17 cellular contexts compared by ENCODE assay signal in the genomic region with DNA sequence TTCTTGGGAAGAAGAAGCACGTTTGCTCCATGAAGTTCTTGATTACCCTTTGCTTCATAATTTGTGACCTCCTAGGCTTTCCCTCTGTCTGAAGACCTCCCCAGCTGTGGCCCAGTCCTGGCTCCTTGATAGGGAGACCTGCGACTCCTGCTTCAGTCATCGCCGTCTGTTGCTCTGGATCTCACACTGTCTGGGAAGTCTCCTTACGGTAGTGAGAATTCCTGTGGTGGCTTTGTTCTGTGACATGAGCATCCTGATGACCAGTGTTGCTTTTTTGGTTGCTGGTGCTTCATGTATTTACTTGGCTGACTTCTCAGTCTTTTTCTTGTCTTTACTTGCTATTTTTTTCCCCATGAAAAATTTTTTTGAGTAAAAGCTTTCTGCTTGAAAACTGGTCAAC. TPM values are rescaled to one million over a fixed set of nuclear protein-coding genes. Genes with fewer than 3 reads are reported as not detected.
DNase-seq lines count a peak whose midpoint lies in the region; ATAC-seq, FAIRE-seq and TF ChIP-seq lines count a peak whose summit lies in the region.
"Had no signal": no experiment of that assay in that cellular context is flagged by ENCODE, and none has a peak within 500 bp of the region (broad histone marks: within the 10 kb centered on the region; RNA-seq: fewer than 3 reads in every experiment).

No MANE protein-coding gene starts in this region.

- H3K4me2 ChIP-seq in Loucy (ENCODE audit: low read depth, low read length, poor library complexity, severe bottlenecking), result peak overlapping the region; percentile 22
- H3K4me2 ChIP-seq: hepatocyte, KMS-11 had no signal

- no peak for DNase-seq in CD8-positive, alpha-beta memory T cell
- no peak for DNase-seq in bronchial epithelial cell (ENCODE audit: low read depth)
- DNase-seq in natural killer cell treated with Interleukin-12 subunit alpha and Interleukin-12 subunit beta and Interleukin-15 and Interleukin-18, amount 100 ng/mL, for 72 hours (ENCODE audit: low spot score), result no peak
- DNase-seq in NCI-H345 treated with DMSO at 0.1 percent for 48 hours (lab: John Stamatoyannopoulos, UW; ENCODE audit: unreplicated experiment), result no peak
- DNase-seq: activated CD4-positive, alpha-beta T cell treated with anti-CD3 and anti-CD28 coated beads, Interleukin-2, amount 50 U/mL, for 48 hours; NCI-H187; NCI-H82; stimulated activated CD4-positive, alpha-beta T cell treated with anti-CD3 and anti-CD28 coated beads, Interleukin-4, amount 100 ng/mL, for 1 hour had no signal

- peaks cover 17 to 90% (median 33%) of the 10 kb centered on the region in 3 donors for H3K36me3 Mint-ChIP-seq in CD8-positive, alpha-beta memory T cell
- peaks cover 28% of the 10 kb centered on the region for H3K36me3 Mint-ChIP-seq in natural killer cell treated with Interleukin-12 subunit alpha and Interleukin-12 subunit beta and Interleukin-15 and Interleukin-18, amount 100 ng/mL, for 72 hours

- H4K20me1 ChIP-seq in Loucy (ENCODE audit: insufficient read depth, low read length, poor library complexity, severe bottlenecking), result peaks cover 26% of the 10 kb centered on the region

- ATAC-seq in natural killer cell treated with Interleukin-12 subunit alpha and Interleukin-12 subunit beta and Interleukin-15 and Interleukin-18, amount 100 ng/mL, for 72 hours, result peak; percentile 2
- no peak for ATAC-seq in GM21447 (IDR thresholded peaks at IDR 0.05; ENCODE audit: unreplicated experiment)
- no peak for ATAC-seq in GM21786 (IDR thresholded peaks at IDR 0.05; ENCODE audit: unreplicated experiment)
- ATAC-seq: left lobe of liver had no signal

- no peaks in the 10 kb centered on the region for H3K9me2 ChIP-seq in Loucy (replicated peaks; ENCODE audit: low read depth, low read length)

- H3K4me1 ChIP-seq in CD8-positive, alpha-beta memory T cell (ENCODE audit: insufficient read depth, low read length), result peaks cover 18% of the 10 kb centered on the region
- peaks cover 19% of the 10 kb centered on the region for H3K4me1 ChIP-seq in Loucy (ENCODE audit: insufficient read depth, low read length, poor library complexity, severe bottlenecking)

- H3K9me3 Mint-ChIP-seq in CD8-positive, alpha-beta memory T cell, result no peaks in the 10 kb centered on the region
- H3K9me3 Mint-ChIP-seq in natural killer cell treated with Interleukin-12 subunit alpha and Interleukin-12 subunit beta and Interleukin-15 and Interleukin-18, amount 100 ng/mL, for 72 hours, result no peaks in the 10 kb centered on the region

- peak overlapping the region; percentile 40 to 94 (median 86) for H3K27ac Mint-ChIP-seq in CD8-positive, alpha-beta memory T cell
- H3K27ac Mint-ChIP-seq in natural killer cell treated with Interleukin-12 subunit alpha and Interleukin-12 subunit beta and Interleukin-15 and Interleukin-18, amount 100 ng/mL, for 72 hours, result peak overlapping the region; percentile 82 to 93

- peaks cover 28 to 37% (median 30%) of the 10 kb centered on the region in 3 donors for H3K4me1 Mint-ChIP-seq in CD8-positive, alpha-beta memory T cell
- H3K4me1 Mint-ChIP-seq in natural killer cell treated with Interleukin-12 subunit alpha and Interleukin-12 subunit beta and Interleukin-15 and Interleukin-18, amount 100 ng/mL, for 72 hours (ENCODE audit: low read depth in 2 of 2), result peaks cover 42 to 43% of the 10 kb centered on the region in 2 donors

- H3K27me3 ChIP-seq in CD8-positive, alpha-beta memory T cell (ENCODE audit: insufficient read depth, low read length, poor library complexity, severe bottlenecking), result no peaks in the 10 kb centered on the region
- no peaks in the 10 kb centered on the region for H3K27me3 ChIP-seq in Loucy (ENCODE audit: insufficient read depth, low read length, poor library complexity, severe bottlenecking)
- no peaks in the 10 kb centered on the region for H3K27me3 ChIP-seq in bronchial epithelial cell (ENCODE audit: control insufficient read depth, insufficient read depth, low read length)
- H3K27me3 ChIP-seq: hepatocyte, right atrium auricular region had no signal

- H3K79me2 ChIP-seq in Loucy (ENCODE audit: insufficient read depth, low read length), result peaks cover 18% of the 10 kb centered on the region

- no peak overlapping the region for H2AFZ ChIP-seq in Loucy (ENCODE audit: low read length)
- H2AFZ ChIP-seq: hepatocyte had no signal

- POLR2A ChIA-PET in CD8-positive, alpha-beta memory T cell (lab: Charles Lee), result interaction anchor here (1.4 to 1.5 kb wide), 2 partner anchors 41 to 44 kb away, joined by 6 to 9 read pairs; partner anchors contain the start of gene JADE1

- peak overlapping the region in 2 of 7 donors; percentile 61 to 62 for H3K4me3 Mint-ChIP-seq in CD8-positive, alpha-beta memory T cell
- H3K4me3 Mint-ChIP-seq in natural killer cell treated with Interleukin-12 subunit alpha and Interleukin-12 subunit beta and Interleukin-15 and Interleukin-18, amount 100 ng/mL, for 72 hours, result peak overlapping the region; percentile 83

- peak; percentile 7 for FAIRE-seq in bronchial epithelial cell (lab: Jason Lieb, UNC)
- FAIRE-seq: G401.6 had no signal

- no peak overlapping the region for H3K4me3 ChIP-seq in CD8-positive, alpha-beta memory T cell (ENCODE audit: low read length)
- H3K4me3 ChIP-seq in Loucy (ENCODE audit: low read length, poor library complexity, severe bottlenecking) (no peak overlapping the region), bronchial epithelial cell (ENCODE audit: low read depth, low read length) (no peak overlapping the region)
- H3K4me3 ChIP-seq: hepatocyte, right atrium auricular region had no signal

- peaks cover 13% of the 10 kb centered on the region for H3F3A ChIP-seq in Loucy (ENCODE audit: low read depth)

- peak overlapping the region; percentile 11 for H3K27ac ChIP-seq in CD8-positive, alpha-beta memory T cell (ENCODE audit: low read depth, low read length)
- H3K27ac ChIP-seq: hepatocyte, KMS-11, right atrium auricular region, RWPE1 had no signal

- no peak overlapping the region for H3K9ac ChIP-seq in Loucy (ENCODE audit: low read depth, low read length, poor library complexity, severe bottlenecking)
- H3K9ac ChIP-seq: KMS-11 had no signal

- CTCF ChIA-PET in CD8-positive, alpha-beta memory T cell (lab: Charles Lee), result interaction anchor here (1.0 to 1.5 kb wide), 4 partner anchors 9 to 42 kb away, joined by 3 to 9 read pairs (median 5); no protein-coding TSS in a partner anchor

- H3K27me3 Mint-ChIP-seq in CD8-positive, alpha-beta memory T cell, result no peaks in the 10 kb centered on the region
- no peaks in the 10 kb centered on the region for H3K27me3 Mint-ChIP-seq in natural killer cell treated with Interleukin-12 subunit alpha and Interleukin-12 subunit beta and Interleukin-15 and Interleukin-18, amount 100 ng/mL, for 72 hours

- TF ChIP-seq CTCF in Loucy (conservative IDR thresholded peaks at IDR 0.05; ENCODE audit: low read length) (no peak), bronchial epithelial cell (IDR thresholded peaks at IDR 0.05; ENCODE audit: insufficient read depth, low read length, severe bottlenecking) (no peak)

- H3K9me3 ChIP-seq in CD8-positive, alpha-beta memory T cell (ENCODE audit: low read length), result no peaks in the 10 kb centered on the region
- H3K9me3 ChIP-seq in Loucy (ENCODE audit: insufficient read depth, low read depth, low read length), result no peaks in the 10 kb centered on the region
- H3K9me3 ChIP-seq: right atrium auricular region had no signal

- peaks cover 53% of the 10 kb centered on the region for H3K36me3 ChIP-seq in CD8-positive, alpha-beta memory T cell (ENCODE audit: insufficient read depth, low read length)
- H3K36me3 ChIP-seq in Loucy (ENCODE audit: insufficient read depth, low read length) (peaks cover 93% of the 10 kb centered on the region), bronchial epithelial cell (ENCODE audit: control insufficient read depth, insufficient read depth, low read length) (peaks cover 18% of the 10 kb centered on the region)

RNA-seq across cellular contexts. Expression of gene JADE1, which starts 44.2 kb away (rescaled TPM):
- 10 to 100 TPM; 28.4 to 29.1 TPM for total RNA-seq in CD8-positive, alpha-beta memory T cell
- 43.7 TPM for polyA plus RNA-seq in CD8-positive, alpha-beta memory T cell
- 6.6 and 6.8 TPM in 2 replicates for total RNA-seq in bronchial epithelial cell
- 10 to 100 TPM; 21.7 to 33.6 TPM for total RNA-seq in natural killer cell treated with Interleukin-12 subunit alpha and Interleukin-12 subunit beta and Interleukin-15 and Interleukin-18, amount 100 ng/mL, for 72 hours

Comparison
In these comparisons a context has a peak if more than half of its experiments do, and no peak if none do; other contexts are left out.
1. ATAC-seq: peak in natural killer cell treated with Interleukin-12 subunit alpha and Interleukin-12 subunit beta and Interleukin-15 and Interleukin-18, amount 100 ng/mL, for 72 hours (2 of 2); none in GM21447 (single experiment) and GM21786 (single experiment).